9 cellular contexts compared by ENCODE assay signal in the genomic region with DNA sequence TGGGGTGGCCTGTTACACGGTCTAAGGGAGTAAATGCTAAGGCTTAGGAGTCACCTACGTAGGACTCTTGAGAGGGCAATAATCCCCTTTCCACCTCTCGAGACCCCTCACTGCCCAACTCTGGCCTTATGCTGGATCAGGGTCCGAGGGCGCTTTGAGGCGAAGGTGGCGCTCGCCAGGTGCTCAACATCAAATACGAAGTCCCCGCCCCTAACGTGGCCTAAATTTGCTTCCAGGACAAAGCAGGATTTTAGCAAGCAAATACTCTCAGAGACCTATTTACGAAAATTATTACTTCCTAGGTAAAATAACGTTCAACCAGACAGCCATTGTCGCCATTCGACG. TPM values are rescaled to one million over a fixed set of nuclear protein-coding genes. Genes with fewer than 3 reads are reported as not detected.
A peak's percentile ranks its signal among the peaks of the same experiment; 100 is the strongest.
DNase-seq lines count a peak whose midpoint lies in the region; ATAC-seq and TF ChIP-seq lines count a peak whose summit lies in the region.
"Had no signal": no experiment of that assay in that cellular context is flagged by ENCODE, and none has a peak within 500 bp of the region (broad histone marks: within the 10 kb centered on the region; RNA-seq: fewer than 3 reads in every experiment).

No MANE protein-coding gene starts in this region.

- H3K4me1 ChIP-seq in Peyer's patch (peaks cover 0 to 31% (median 19%) of the 10 kb centered on the region in 4 donors), esophagus (ENCODE audit: control insufficient read depth in 2 of 2, insufficient read depth in 2 of 2, low read length in 1 of 2) (peaks cover 0 to 5% of the 10 kb centered on the region in 2 donors), prostate gland (replicated peaks) (peaks cover 17% of the 10 kb centered on the region)

- H3K27me3 ChIP-seq in Peyer's patch: no peaks in the 10 kb centered on the region
- H3K27me3 ChIP-seq in esophagus (ENCODE audit: control insufficient read depth in 1 of 2, insufficient read depth in 2 of 2, low read length in 2 of 2): no peaks in the 10 kb centered on the region
- H3K27me3 ChIP-seq in prostate gland (replicated peaks; ENCODE audit: insufficient read depth): no peaks in the 10 kb centered on the region

- intact Hi-C loops in prostate gland (cut with DNase I): loop anchor here (5.0 to 10.0 kb wide), 2 partner anchors 114 to 181 kb away; partner anchors contain the start of gene TRIM39

- H3K36me3 ChIP-seq in Peyer's patch (no peaks in the 10 kb centered on the region), esophagus (ENCODE audit: control insufficient read depth in 2 of 2, insufficient read depth in 2 of 2, low read length in 1 of 2) (no peaks in the 10 kb centered on the region), prostate gland (no peaks in the 10 kb centered on the region)

- H3K9me3 ChIP-seq in Peyer's patch (no peaks in the 10 kb centered on the region), esophagus (ENCODE audit: control insufficient read depth in 2 of 2, insufficient read depth in 1 of 2, low read depth in 1 of 2, low read length in 1 of 2) (no peaks in the 10 kb centered on the region), prostate gland (no peaks in the 10 kb centered on the region)

- 0% methylated on average over 16 of the region's 16 CpGs for WGBS in esophagus, 2 donors
- 0% methylated on average over 16 of the region's 16 CpGs for WGBS in prostate gland

- no peak for ATAC-seq in GM18858 (IDR thresholded peaks at IDR 0.05; ENCODE audit: unreplicated experiment)

- H3K27ac ChIP-seq in Peyer's patch: peak overlapping the region; percentile 96 to 100 (median 96)
- H3K27ac ChIP-seq in esophagus (ENCODE audit: low read depth in 2 of 2, low read length in 1 of 2): peak overlapping the region; percentile 95 to 99
- H3K27ac ChIP-seq in prostate gland: peak overlapping the region; percentile 97 to 99

- DNase-seq in GM12864 (ENCODE audit: low read depth): no peak
- DNase-seq in Peyer's patch: no peak
- DNase-seq in prostate gland (ENCODE audit: low spot score): no peak
- no peak for DNase-seq in COLO668 (lab: John Stamatoyannopoulos, UW; ENCODE audit: unreplicated experiment)
- DNase-seq in D341Med (ENCODE audit: low spot score): no peak
- DNase-seq in NCI-H774 (lab: John Stamatoyannopoulos, UW): no peak

- TF ChIP-seq POLR2A in Peyer's patch (IDR thresholded peaks at IDR 0.05) (no peak), prostate gland (IDR thresholded peaks at IDR 0.05) (no peak)

- TF ChIP-seq CTCF in GM12864 (IDR thresholded peaks at IDR 0.05; ENCODE audit: low read depth, low read length, missing control alignments): no peak
- TF ChIP-seq CTCF in Peyer's patch (IDR thresholded peaks at IDR 0.05): peak in 1 of 6 experiments; percentile 8
- TF ChIP-seq CTCF in prostate gland (IDR thresholded peaks at IDR 0.05): peak in 1 of 4 experiments; percentile 25

- peak overlapping the region; percentile 83 for H3K4me3 ChIP-seq in GM12864 (ENCODE audit: low read depth, low read length)
- H3K4me3 ChIP-seq in Peyer's patch: peak overlapping the region; percentile 71 to 92 (median 78)
- H3K4me3 ChIP-seq in esophagus (ENCODE audit: low read depth in 1 of 2, low read length in 2 of 2): peak overlapping the region; percentile 92 to 95
- peak overlapping the region; percentile 56 to 87 for H3K4me3 ChIP-seq in prostate gland

RNA-seq across cellular contexts. Expression of gene TRIM26, which starts 0.4 kb away (rescaled TPM):
- total RNA-seq in Peyer's patch: 100 to 1,000 TPM in 1 of 4 donors, 10 to 100 TPM in 3; 65.9 to 175 (median 90.5) TPM
- 10 to 100 TPM; 33.3 to 40.2 TPM for polyA plus RNA-seq in esophagus
- 100 to 1,000 TPM in 1 of 2 donors, 10 to 100 TPM in 1; 74.8 to 100 TPM for total RNA-seq in prostate gland

RNA-seq across cellular contexts. Expression of gene TRIM15, which starts 50.3 kb away (rescaled TPM):
- total RNA-seq in Peyer's patch (100 to 1,000 TPM in 1 of 4 donors, 10 to 100 TPM in 3; 19.8 to 110 (median 81.0) TPM), prostate gland (not detected)
- not detected for polyA plus RNA-seq in esophagus
- total RNA-seq: lung microvascular endothelial cell had no signal

RNA-seq across cellular contexts. Expression of gene TRIM10, which starts 52.6 kb away (rescaled TPM):
- total RNA-seq in Peyer's patch (1 to 10 TPM; 2.5 to 7.4 (median 6.3) TPM), prostate gland (not detected)
- not detected for polyA plus RNA-seq in esophagus

Comparison
In these comparisons a context has a peak if more than half of its experiments do, and no peak if none do; other contexts are left out.
1. RNA of gene TRIM15, which starts 50.3 kb away (total RNA-seq): 19.8 to 110 TPM in Peyer's patch; not detected in prostate gland; every median in the first group is over 10 times any median in the second.
2. Peak in every context shown above with its lines, with median percentiles within 50 percentile points of each other: H3K4me3 ChIP-seq and H3K27ac ChIP-seq.